Comparison of ENCODE assay signal across 8 cellular contexts in genomic region chr19:18152817-18153554, GRCh38. TPM values are rescaled to one million over a fixed set of nuclear protein-coding genes. Genes with fewer than 3 reads are reported as not detected.
DNase-seq lines count a peak whose midpoint lies in the region; ATAC-seq and TF ChIP-seq lines count a peak whose summit lies in the region.

TSS of gene PIK3R2 (plus strand) at chr19:18153163. CDS start at chr19:18155880, 2,717 bp downstream.

- H3K23ac ChIP-seq in trophoblast cell (ENCODE audit: low read length): no peak within 1 kb of the TSS

- TF ChIP-seq CTCF in heart left ventricle (IDR thresholded peaks at IDR 0.05) (peak in 3 of 12 donors; percentile 9 to 16 (median 14)), transverse colon (IDR thresholded peaks at IDR 0.05) (no peak)

- H2BK5ac ChIP-seq in trophoblast cell (ENCODE audit: low read depth, low read length, poor library complexity): peak within 1 kb of the TSS; percentile 88

- H3K9ac ChIP-seq in trophoblast cell (ENCODE audit: low read length): peak within 1 kb of the TSS; percentile 96

- H3K27me3 Mint-ChIP-seq in T-helper 1 cell treated with Interleukin-12 subunit alpha and Interleukin-12 subunit beta and Interleukin-4 antibody, amounts not matched to agents 30 μg/mL and 1 μg/mL, for 36 hours (ENCODE audit: low read depth): no peaks in the 10 kb centered on the region

- H4K8ac ChIP-seq in trophoblast cell (ENCODE audit: low read depth, low read length): peak within 1 kb of the TSS; percentile 94

- DNase-seq in NCI-H1694 treated with DMSO at 0.1 percent for 48 hours (lab: John Stamatoyannopoulos, UW) (peak; percentile 98), amniotic epithelial cell (ENCODE audit: low read depth) (peak; percentile 96), heart left ventricle (peak; percentile 99 to 100 (median 100)), trophoblast cell (peak; percentile 100), transverse colon (peak; percentile 100)

- peak within 1 kb of the TSS; percentile 93 for H3K4ac ChIP-seq in trophoblast cell (ENCODE audit: low read depth, low read length)

- peak within 1 kb of the TSS; percentile 91 for H2BK120ac ChIP-seq in trophoblast cell (ENCODE audit: insufficient read depth, low read length, poor library complexity)

- peak within 1 kb of the TSS; percentile 88 for H3K4me2 ChIP-seq in trophoblast cell (ENCODE audit: low read length)

- H3K27me3 ChIP-seq in heart left ventricle (no peaks in the 10 kb centered on the region), trophoblast cell (ENCODE audit: insufficient read depth, low read length) (no peaks in the 10 kb centered on the region), transverse colon (no peaks in the 10 kb centered on the region)

- peaks cover 11% of the 10 kb centered on the region for H3K79me1 ChIP-seq in trophoblast cell (ENCODE audit: low read length)

- H3K9me3 ChIP-seq in heart left ventricle (no peaks in the 10 kb centered on the region), trophoblast cell (ENCODE audit: insufficient read depth, low read depth, low read length) (no peaks in the 10 kb centered on the region), transverse colon (no peaks in the 10 kb centered on the region)

- H2BK12ac ChIP-seq in trophoblast cell (ENCODE audit: low read length): no peak within 1 kb of the TSS

- peak within 1 kb of the TSS; percentile 91 for H4K12ac ChIP-seq in trophoblast cell (ENCODE audit: low read depth, low read length)

- H3K36me3 ChIP-seq in heart left ventricle: peaks cover 0 to 13% (median 0%) of the 10 kb centered on the region in 9 donors
- peaks cover 19 to 27% of the 10 kb centered on the region in 2 experiments for H3K36me3 ChIP-seq in trophoblast cell (ENCODE audit: control insufficient read depth in 1 of 2, insufficient read depth in 2 of 2, low read length in 2 of 2)
- H3K36me3 ChIP-seq in transverse colon: no peaks in the 10 kb centered on the region

- intact Hi-C loops in heart left ventricle (cut with DNase I): loop anchor here in 8 of 10 donors (1.0 to 10.0 kb wide), 6 partner anchors 36 to 148 kb away; partner anchors contain the start of genes ARRDC2 (in 1 of the 8) and MPV17L2 (in 1 of the 8)
- intact Hi-C loops in transverse colon (cut with DNase I; ENCODE audit: low total_unique reads): no loop called here

- peak within 1 kb of the TSS; percentile 85 for H3K4me3 Mint-ChIP-seq in T-helper 1 cell treated with Interleukin-12 subunit alpha and Interleukin-12 subunit beta and Interleukin-4 antibody, amounts not matched to agents 30 μg/mL and 1 μg/mL, for 36 hours

- peaks cover 9% of the 10 kb centered on the region for H3K36me3 Mint-ChIP-seq in T-helper 1 cell treated with Interleukin-12 subunit alpha and Interleukin-12 subunit beta and Interleukin-4 antibody, amounts not matched to agents 30 μg/mL and 1 μg/mL, for 36 hours (ENCODE audit: low read depth)

- TF ChIP-seq POLR2A in GM15510 (IDR thresholded peaks at IDR 0.05; ENCODE audit: borderline replicate concordance, extremely low read depth, insufficient read length) (peak; percentile 55), heart left ventricle (IDR thresholded peaks at IDR 0.05) (peak in 1 of 2 donors; percentile 70), transverse colon (IDR thresholded peaks at IDR 0.05) (peak; percentile 24)

- H3K27ac ChIP-seq in heart left ventricle (peak within 1 kb of the TSS; percentile 86 to 99 (median 95)), trophoblast cell (ENCODE audit: low read depth, low read length) (peak within 1 kb of the TSS; percentile 95), transverse colon (peak within 1 kb of the TSS; percentile 94 to 99 (median 97))

- H3K18ac ChIP-seq in trophoblast cell (ENCODE audit: low read length): peak within 1 kb of the TSS; percentile 97

- in situ Hi-C loops in transverse colon (cut with MboI; ENCODE audit: low pct_ligation_motif_present in 1 of 4, low pct_unique_long_range_greater_than_20kb in 1 of 4, low sequenced_read_pairs in 3 of 4): no loop called here

- H3K4me1 ChIP-seq in heart left ventricle (peaks cover 8 to 51% (median 31%) of the 10 kb centered on the region in 12 donors), trophoblast cell (ENCODE audit: control insufficient read depth in 1 of 2, insufficient read depth in 2 of 2, low read length in 2 of 2) (peaks cover 8 to 9% of the 10 kb centered on the region in 2 experiments), transverse colon (peaks cover 42 to 50% (median 49%) of the 10 kb centered on the region in 4 donors)

- H2AK5ac ChIP-seq in trophoblast cell (ENCODE audit: low read length): peak within 1 kb of the TSS; percentile 94

- H3K4me3 ChIP-seq in heart left ventricle (peak within 1 kb of the TSS; percentile 81 to 98 (median 94)), trophoblast cell (ENCODE audit: low read depth, low read length) (peak within 1 kb of the TSS; percentile 86), transverse colon (peak within 1 kb of the TSS; percentile 59 to 89 (median 86))

- H3K4me1 Mint-ChIP-seq in T-helper 1 cell treated with Interleukin-12 subunit alpha and Interleukin-12 subunit beta and Interleukin-4 antibody, amounts not matched to agents 30 μg/mL and 1 μg/mL, for 36 hours (ENCODE audit: low read depth): peaks cover 20% of the 10 kb centered on the region

- H3K14ac ChIP-seq in trophoblast cell (ENCODE audit: low read length): peak within 1 kb of the TSS; percentile 95

- peak within 1 kb of the TSS; percentile 94 for H4K91ac ChIP-seq in trophoblast cell (ENCODE audit: low read depth, low read length)

- TF ChIP-seq EP300 in transverse colon (IDR thresholded peaks at IDR 0.05; ENCODE audit: low read depth): no peak

- 0 to 1% (median 1%) methylated on average over 61 to 86 of the region's 86 CpGs for WGBS in heart left ventricle, 4 donors
- WGBS in trophoblast cell (ENCODE audit: extremely low coverage, insufficient coverage, insufficient read length): no CpG with 5 or more reads among the region's 86 CpGs
- 1% methylated on average over 76 of the region's 86 CpGs; no CpG with 5 or more reads in 1 of the 2 donors for WGBS in transverse colon (ENCODE audit: low coverage in 1 of 2), 2 donors

- H2AFZ ChIP-seq in trophoblast cell (ENCODE audit: insufficient read depth, low read length, poor library complexity): peak within 1 kb of the TSS; percentile 85

- ATAC-seq in HG02938 (IDR thresholded peaks at IDR 0.05; ENCODE audit: unreplicated experiment) (peak; percentile 66), heart left ventricle (peak; percentile 87 to 93 (median 90))

- H3K79me2 ChIP-seq in trophoblast cell (ENCODE audit: control insufficient read depth, insufficient read depth, low read length, poor library complexity): peaks cover 13% of the 10 kb centered on the region

- H3K27ac Mint-ChIP-seq in T-helper 1 cell treated with Interleukin-12 subunit alpha and Interleukin-12 subunit beta and Interleukin-4 antibody, amounts not matched to agents 30 μg/mL and 1 μg/mL, for 36 hours: peak within 1 kb of the TSS; percentile 94

- no peaks in the 10 kb centered on the region for H3K9me3 Mint-ChIP-seq in T-helper 1 cell treated with Interleukin-12 subunit alpha and Interleukin-12 subunit beta and Interleukin-4 antibody, amounts not matched to agents 30 μg/mL and 1 μg/mL, for 36 hours

RNA-seq across cellular contexts. Expression of gene PIK3R2, which starts in this region (rescaled TPM):
- total RNA-seq in heart left ventricle (10 to 100 TPM; 17.9 to 28.6 (median 24.6) TPM), transverse colon (100 to 1,000 TPM in 1 of 4 donors, 10 to 100 TPM in 3; 30.5 to 135 (median 31.2) TPM)
- 1 to 10 TPM; 4.0 to 7.1 TPM for polyA plus RNA-seq in heart left ventricle
- 56.7 and 57.2 TPM in 2 replicates for polyA plus RNA-seq in trophoblast cell (2013)

Comparison
In these comparisons a context has a peak if more than half of its experiments do, and no peak if none do; other contexts are left out.
1. Peak in every context shown above with its lines: DNase-seq, ATAC-seq, H3K4me3 ChIP-seq and H3K27ac ChIP-seq.